1 cellular context compared by ENCODE assay signal in the genomic region with DNA sequence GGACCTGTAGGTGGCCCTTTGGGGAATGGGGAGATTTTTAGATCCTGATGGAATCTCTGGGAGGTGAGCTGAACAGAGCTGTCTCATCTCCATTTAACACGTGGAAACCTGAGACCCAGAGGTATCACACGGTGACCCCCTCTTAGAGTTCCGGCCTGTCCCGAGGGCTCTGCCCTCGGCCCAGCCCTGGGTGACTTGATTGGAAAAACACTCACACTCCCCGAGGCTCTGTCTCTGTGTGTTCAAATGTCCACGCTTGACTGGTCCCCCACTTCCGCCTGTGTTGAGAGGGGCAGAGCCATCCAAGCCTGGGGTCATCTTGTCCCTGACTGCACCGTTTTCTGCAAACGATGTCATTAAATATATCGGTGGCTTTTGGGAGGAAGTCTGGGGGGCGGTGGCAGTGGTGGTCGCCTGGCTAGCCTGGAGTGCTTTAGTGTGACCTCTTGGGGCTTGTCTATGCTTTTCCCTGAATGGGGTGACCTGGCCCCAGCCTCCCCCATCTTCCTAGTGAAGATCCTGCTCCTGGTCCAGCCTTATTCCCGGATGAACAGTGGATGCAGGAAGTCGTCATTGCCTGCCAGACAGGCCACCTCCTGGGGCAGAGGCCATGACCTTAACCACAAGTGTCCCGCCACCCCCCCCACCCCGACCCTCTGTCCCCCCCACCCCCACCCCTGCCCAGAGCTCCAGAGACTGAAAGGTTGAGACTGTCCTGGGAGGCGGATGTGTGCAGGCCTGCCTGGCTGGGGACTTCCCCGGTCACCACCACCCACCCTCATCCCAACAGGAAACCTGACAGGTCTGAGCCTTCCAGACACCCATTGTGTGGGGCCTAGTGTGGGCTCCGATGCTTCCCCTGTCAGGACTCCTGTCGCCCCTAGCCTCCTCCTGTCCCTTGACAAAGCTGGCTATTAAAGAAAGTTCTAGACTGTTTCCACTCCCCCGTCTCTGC.
TF ChIP-seq lines count a peak whose summit lies in the region.

No MANE protein-coding gene starts in this region.

TF ChIP-seq in GM12878, 131 proteins besides CTCF, POLR2A, EP300 and RAD21:
- no peak for TF ChIP-seq MEF2A (IDR thresholded peaks at IDR 0.05; ENCODE audit: insufficient read depth, low read depth, low read length)
- peak; percentile 32; the same call in 1 of the 2 replicates for TF ChIP-seq PAX5 (IDR thresholded peaks at IDR 0.05; ENCODE audit: borderline replicate concordance, low read depth, low read length)
- TF ChIP-seq, protein P1, sequence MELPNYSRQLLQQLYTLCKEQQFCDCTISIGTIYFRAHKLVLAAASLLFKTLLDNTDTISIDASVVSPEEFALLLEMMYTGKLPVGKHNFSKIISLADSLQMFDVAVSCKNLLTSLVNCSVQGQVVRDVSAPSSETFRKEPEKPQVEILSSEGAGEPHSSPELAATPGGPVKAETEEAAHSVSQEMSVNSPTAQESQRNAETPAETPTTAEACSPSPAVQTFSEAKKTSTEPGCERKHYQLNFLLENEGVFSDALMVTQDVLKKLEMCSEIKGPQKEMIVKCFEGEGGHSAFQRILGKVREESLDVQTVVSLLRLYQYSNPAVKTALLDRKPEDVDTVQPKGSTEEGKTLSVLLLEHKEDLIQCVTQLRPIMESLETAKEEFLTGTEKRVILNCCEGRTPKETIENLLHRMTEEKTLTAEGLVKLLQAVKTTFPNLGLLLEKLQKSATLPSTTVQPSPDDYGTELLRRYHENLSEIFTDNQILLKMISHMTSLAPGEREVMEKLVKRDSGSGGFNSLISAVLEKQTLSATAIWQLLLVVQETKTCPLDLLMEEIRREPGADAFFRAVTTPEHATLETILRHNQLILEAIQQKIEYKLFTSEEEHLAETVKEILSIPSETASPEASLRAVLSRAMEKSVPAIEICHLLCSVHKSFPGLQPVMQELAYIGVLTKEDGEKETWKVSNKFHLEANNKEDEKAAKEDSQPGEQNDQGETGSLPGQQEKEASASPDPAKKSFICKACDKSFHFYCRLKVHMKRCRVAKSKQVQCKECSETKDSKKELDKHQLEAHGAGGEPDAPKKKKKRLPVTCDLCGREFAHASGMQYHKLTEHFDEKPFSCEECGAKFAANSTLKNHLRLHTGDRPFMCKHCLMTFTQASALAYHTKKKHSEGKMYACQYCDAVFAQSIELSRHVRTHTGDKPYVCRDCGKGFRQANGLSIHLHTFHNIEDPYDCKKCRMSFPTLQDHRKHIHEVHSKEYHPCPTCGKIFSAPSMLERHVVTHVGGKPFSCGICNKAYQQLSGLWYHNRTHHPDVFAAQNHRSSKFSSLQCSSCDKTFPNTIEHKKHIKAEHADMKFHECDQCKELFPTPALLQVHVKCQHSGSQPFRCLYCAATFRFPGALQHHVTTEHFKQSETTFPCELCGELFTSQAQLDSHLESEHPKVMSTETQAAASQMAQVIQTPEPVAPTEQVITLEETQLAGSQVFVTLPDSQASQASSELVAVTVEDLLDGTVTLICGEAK (IDR thresholded peaks at IDR 0.05; ENCODE audit: borderline replicate concordance): no peak
